ENCODE assay signal across 28 cellular contexts in genomic region chr2:176944998-176945397, GRCh38.
"Had no signal": no experiment of that assay in that cellular context is flagged by ENCODE, and none has a peak within 500 bp of the region (broad histone marks: within the 10 kb centered on the region; RNA-seq: fewer than 3 reads in every experiment).

No MANE protein-coding gene starts in this region.

- ATAC-seq: effector memory CD8-positive, alpha-beta T cell; esophagus mucosa; foreskin keratinocyte; gastrocnemius medialis; gastroesophageal sphincter; heart left ventricle; heart right ventricle had no signal

- H3K27ac ChIP-seq: colonic mucosa, coronary artery, dorsolateral prefrontal cortex, epithelial cell of prostate, esophagus muscularis mucosa, esophagus squamous epithelium, foreskin keratinocyte, gastrocnemius medialis, gastroesophageal sphincter, heart left ventricle, heart right ventricle had no signal

- H3K9me3 ChIP-seq: colonic mucosa, esophagus squamous epithelium, gastrocnemius medialis, gastroesophageal sphincter had no signal

- DNase-seq: colonic mucosa; cortex of kidney; dermis blood vessel endothelial cell; dorsolateral prefrontal cortex; effector CD4-positive, alpha-beta T cell; effector CD8-positive, alpha-beta T cell; effector memory CD4-positive, alpha-beta T cell; effector memory CD8-positive, alpha-beta T cell; endodermal cell; erythroblast; esophagus squamous epithelium; foreskin fibroblast; foreskin keratinocyte; foreskin melanocyte; gastrocnemius medialis; glutamatergic neuron; head of caudate nucleus; heart left ventricle; heart right ventricle had no signal

- H3K27me3 ChIP-seq: colonic mucosa, esophagus muscularis mucosa, esophagus squamous epithelium, foreskin keratinocyte, gastrocnemius medialis, gastroesophageal sphincter had no signal

- H3K36me3 ChIP-seq: colonic mucosa, esophagus muscularis mucosa, esophagus squamous epithelium, gastrocnemius medialis, gastroesophageal sphincter, heart left ventricle, heart right ventricle had no signal

- FAIRE-seq: colon, endometrium, endothelial cell of umbilical vein, frontal cortex had no signal

- H3K4me1 ChIP-seq: colonic mucosa, esophagus muscularis mucosa, esophagus squamous epithelium, foreskin keratinocyte, gastrocnemius medialis, gastroesophageal sphincter, heart right ventricle had no signal

- H3K4me3 ChIP-seq: colonic mucosa, coronary artery, dorsolateral prefrontal cortex, esophagus muscularis mucosa, esophagus squamous epithelium, gastrocnemius medialis, gastroesophageal sphincter, heart left ventricle, heart right ventricle had no signal
